ENCODE assay signal across 26 cellular contexts in genomic region chr4:146142768-146143167, GRCh38. TPM values are rescaled to one million over a fixed set of nuclear protein-coding genes. Genes with fewer than 3 reads are reported as not detected.
A peak's percentile ranks its signal among the peaks of the same experiment; 100 is the strongest.
DNase-seq lines count a peak whose midpoint lies in the region; ATAC-seq, FAIRE-seq and TF ChIP-seq lines count a peak whose summit lies in the region.
"Had no signal": no experiment of that assay in that cellular context is flagged by ENCODE, and none has a peak within 500 bp of the region (broad histone marks: within the 10 kb centered on the region; RNA-seq: fewer than 3 reads in every experiment).

No MANE protein-coding gene starts in this region.

- FAIRE-seq in bronchial epithelial cell (lab: Jason Lieb, UNC), result peak; percentile 83
- FAIRE-seq: astrocyte, H1, pancreas had no signal

- H3K9me3 Mint-ChIP-seq in nephron progenitor cell, result no peaks in the 10 kb centered on the region
- H3K9me3 Mint-ChIP-seq: activated naive CD8-positive, alpha-beta T cell treated with anti-CD3 and anti-CD28 coated beads for 36 hours; activated T-helper 17 cell treated with anti-CD3 and anti-CD28 coated beads, Interleukin-2, amount 50 U/mL, for 72 hours; nephron; T-helper 1 cell treated with Interleukin-12 subunit alpha and Interleukin-12 subunit beta and Interleukin-4 antibody, amounts not matched to agents 30 μg/mL and 1 μg/mL, for 36 hours had no signal

- no peaks in the 10 kb centered on the region for H3K36me3 Mint-ChIP-seq in nephron progenitor cell (ENCODE audit: low read depth)
- H3K36me3 Mint-ChIP-seq: activated naive CD8-positive, alpha-beta T cell treated with anti-CD3 and anti-CD28 coated beads for 36 hours had no signal

- no peak overlapping the region for H3K4me3 ChIP-seq in bronchial epithelial cell (ENCODE audit: low read depth, low read length)
- H3K4me3 ChIP-seq: esophagus muscularis mucosa, gastrocnemius medialis, pancreas, right lobe of liver, SJCRH30, upper lobe of right lung had no signal

- TF ChIP-seq CTCF in bronchial epithelial cell (IDR thresholded peaks at IDR 0.05; ENCODE audit: insufficient read depth, low read length, severe bottlenecking), result no peak
- TF ChIP-seq CTCF in nephron progenitor cell (IDR thresholded peaks at IDR 0.05), result no peak

- H3K27me3 ChIP-seq in bronchial epithelial cell (ENCODE audit: control insufficient read depth, insufficient read depth, low read length), result no peaks in the 10 kb centered on the region
- H3K27me3 ChIP-seq: esophagus muscularis mucosa, gastrocnemius medialis, pancreas, right lobe of liver, SJCRH30, upper lobe of right lung had no signal

- no peaks in the 10 kb centered on the region for H3K36me3 ChIP-seq in bronchial epithelial cell (ENCODE audit: control insufficient read depth, insufficient read depth, low read length)
- H3K36me3 ChIP-seq: esophagus muscularis mucosa, gastrocnemius medialis, pancreas, right lobe of liver, SJCRH30, upper lobe of right lung had no signal

- no peaks in the 10 kb centered on the region for H3K27me3 Mint-ChIP-seq in nephron progenitor cell (ENCODE audit: low read depth, poor library complexity)

- no peaks in the 10 kb centered on the region for H3K4me1 Mint-ChIP-seq in nephron progenitor cell
- H3K4me1 Mint-ChIP-seq: activated naive CD8-positive, alpha-beta T cell treated with anti-CD3 and anti-CD28 coated beads for 36 hours; activated T-helper 17 cell treated with anti-CD3 and anti-CD28 coated beads, Interleukin-2, amount 50 U/mL, for 72 hours; nephron had no signal

- H3K4me3 Mint-ChIP-seq in nephron progenitor cell, result no peak overlapping the region
- H3K4me3 Mint-ChIP-seq: activated naive CD8-positive, alpha-beta T cell treated with anti-CD3 and anti-CD28 coated beads for 36 hours; activated T-helper 17 cell treated with anti-CD3 and anti-CD28 coated beads, Interleukin-2, amount 50 U/mL, for 72 hours; nephron; T-helper 1 cell treated with Interleukin-12 subunit alpha and Interleukin-12 subunit beta and Interleukin-4 antibody, amounts not matched to agents 30 μg/mL and 1 μg/mL, for 36 hours had no signal

- DNase-seq in bronchial epithelial cell (ENCODE audit: low read depth), result peak; percentile 92
- DNase-seq in activated CD8-positive, alpha-beta memory T cell treated with anti-CD3 and anti-CD28 coated beads, Interleukin-2, amount 50 U/mL, for 4 hours, result no peak
- no peak for DNase-seq in stimulated activated naive CD4-positive, alpha-beta T cell (lab: John Stamatoyannopoulos, UW)
- DNase-seq in nephron progenitor cell, result no peak
- DNase-seq: activated CD4-positive, alpha-beta T cell treated with anti-CD3 and anti-CD28 coated beads, Interleukin-2, amount 50 U/mL, for 1 hour; activated naive CD8-positive, alpha-beta T cell treated with anti-CD3 and anti-CD28 coated beads for 36 hours; COR-L47; effector CD4-positive, alpha-beta T cell; gastrocnemius medialis; hypothalamus; NCI-H1105; NCI-H2081 treated with DMSO at 0.1 percent for 48 hours; pancreas; right lobe of liver; SJCRH30; upper lobe of right lung had no signal

- no peak overlapping the region for H3K27ac Mint-ChIP-seq in nephron progenitor cell
- H3K27ac Mint-ChIP-seq: activated naive CD8-positive, alpha-beta T cell treated with anti-CD3 and anti-CD28 coated beads for 36 hours; activated T-helper 17 cell treated with anti-CD3 and anti-CD28 coated beads, Interleukin-2, amount 50 U/mL, for 72 hours; T-helper 1 cell treated with Interleukin-12 subunit alpha and Interleukin-12 subunit beta and Interleukin-4 antibody, amounts not matched to agents 30 μg/mL and 1 μg/mL, for 36 hours had no signal

- ATAC-seq in GM18498 (IDR thresholded peaks at IDR 0.05; ENCODE audit: unreplicated experiment) (peak; percentile 76), GM19025 (IDR thresholded peaks at IDR 0.05; ENCODE audit: low read depth, unreplicated experiment) (peak; percentile 72), HG03159 (IDR thresholded peaks at IDR 0.05; ENCODE audit: unreplicated experiment) (peak; percentile 54), GM21717 (IDR thresholded peaks at IDR 0.05; ENCODE audit: unreplicated experiment) (no peak)
- ATAC-seq: activated T-helper 17 cell treated with anti-CD3 and anti-CD28 coated beads, Interleukin-2, amount 50 U/mL, for 72 hours; gastrocnemius medialis; pancreas; right lobe of liver; upper lobe of right lung had no signal

RNA-seq across cellular contexts. Expression of gene LSM6, which starts 32.8 kb away (rescaled TPM):
- 26.3 and 27.4 TPM in 2 replicates for total RNA-seq in bronchial epithelial cell
